Comparison of ENCODE assay signal across 11 cellular contexts in genomic region chr12:57152408-57153038, GRCh38. TPM values are rescaled to one million over a fixed set of nuclear protein-coding genes. Genes with fewer than 3 reads are reported as not detected.
DNase-seq lines count a peak whose midpoint lies in the region; ATAC-seq and TF ChIP-seq lines count a peak whose summit lies in the region.
"Had no signal": no experiment of that assay in that cellular context is flagged by ENCODE, and none has a peak within 500 bp of the region (broad histone marks: within the 10 kb centered on the region; RNA-seq: fewer than 3 reads in every experiment).

No MANE protein-coding gene starts in this region.

- H3K27me3 ChIP-seq in ACC112 (ENCODE audit: insufficient read depth, low read length) (no peaks in the 10 kb centered on the region), SK-N-SH (ENCODE audit: insufficient read depth) (no peaks in the 10 kb centered on the region), osteoblast (ENCODE audit: insufficient read depth, low read length) (no peaks in the 10 kb centered on the region)

- H3K4me2 ChIP-seq in SK-N-SH (peak overlapping the region; percentile 64), osteoblast (ENCODE audit: insufficient read depth, low read length) (peak overlapping the region; percentile 53)

- peaks cover 63% of the 10 kb centered on the region for H3K4me1 ChIP-seq in ACC112 (ENCODE audit: control insufficient read depth, insufficient read depth, low read length, unreplicated experiment)
- H3K4me1 ChIP-seq in SK-N-SH (ENCODE audit: control insufficient read depth in 1 of 2, insufficient read depth in 2 of 2, low read depth in 1 of 2, low read length in 1 of 2), result peaks cover 27 to 59% of the 10 kb centered on the region in 2 experiments
- peaks cover 57% of the 10 kb centered on the region for H3K4me1 ChIP-seq in osteoblast (ENCODE audit: insufficient read depth, low read length)

- ATAC-seq in HG03432 (IDR thresholded peaks at IDR 0.05; ENCODE audit: unreplicated experiment), result no peak
- ATAC-seq in HG02970 (IDR thresholded peaks at IDR 0.05; ENCODE audit: low FRiP score, unreplicated experiment), result no peak
- no peak for ATAC-seq in GM21447 (IDR thresholded peaks at IDR 0.05; ENCODE audit: unreplicated experiment)

- peak overlapping the region; percentile 93 for H3K27ac ChIP-seq in ACC112 (ENCODE audit: low read depth, low read length)
- peak overlapping the region; percentile 84 to 97 for H3K27ac ChIP-seq in SK-N-SH (ENCODE audit: low read depth in 2 of 2, low read length in 1 of 2)
- peak overlapping the region; percentile 94 for H3K27ac ChIP-seq in osteoblast (ENCODE audit: low read depth, low read length)

- TF ChIP-seq EP300 in SK-N-SH (IDR thresholded peaks at IDR 0.05; ENCODE audit: borderline replicate concordance in 1 of 2, low read depth in 1 of 2, low read length in 1 of 2), result no peak

- H2AFZ ChIP-seq in ACC112 (ENCODE audit: low read length, unreplicated experiment) (no peak overlapping the region), SK-N-SH (ENCODE audit: low read depth) (peak overlapping the region; percentile 15; the same call in 1 of the 2 replicates), osteoblast (ENCODE audit: low read length) (no peak overlapping the region)

- H3K9me3 ChIP-seq in SK-N-SH, result no peaks in the 10 kb centered on the region
- no peaks in the 10 kb centered on the region for H3K9me3 ChIP-seq in osteoblast (ENCODE audit: low read depth, low read length)

- no peak for TF ChIP-seq RAD21 in SK-N-SH (IDR thresholded peaks at IDR 0.05; ENCODE audit: low read length)

- H3K4me3 ChIP-seq in ACC112 (ENCODE audit: low read depth, low read length) (peak overlapping the region; percentile 19; the same call in 1 of the 2 replicates), SK-N-SH (ENCODE audit: low read depth in 2 of 2, low read length in 1 of 2) (no peak overlapping the region), osteoblast (ENCODE audit: insufficient read depth, low read length) (peak overlapping the region; percentile 34)

- TF ChIP-seq CTCF in SK-N-SH (IDR thresholded peaks at IDR 0.05) (no peak), osteoblast (IDR thresholded peaks at IDR 0.05; ENCODE audit: extremely low read depth, low read depth, low read length) (no peak)

- CTCF ChIA-PET in SK-N-SH (lab: Yijun Ruan, JAX), result interaction anchor here (0.9 to 33.3 kb wide), 5 partner anchors 10 to 83 kb away, joined by 3 to 616 read pairs (median 17); partner anchors contain the start of gene LRP1

- H4K20me1 ChIP-seq in SK-N-SH (ENCODE audit: insufficient read depth) (no peaks in the 10 kb centered on the region), osteoblast (ENCODE audit: insufficient read depth, low read length) (peaks cover 56% of the 10 kb centered on the region)

- H3K9ac ChIP-seq in SK-N-SH, result peak overlapping the region; percentile 35; the same call in 1 of the 2 replicates

- H3K36me3 ChIP-seq in ACC112 (ENCODE audit: insufficient read depth, low read length) (peaks cover 44% of the 10 kb centered on the region), SK-N-SH (replicated peaks in 1 of 2; ENCODE audit: control insufficient read depth in 1 of 2, insufficient read depth in 2 of 2, low read length in 1 of 2) (peaks cover 25 to 37% of the 10 kb centered on the region in 2 experiments), osteoblast (ENCODE audit: insufficient read depth, low read length) (peaks cover 81% of the 10 kb centered on the region)

- DNase-seq in SK-N-SH (no peak), fibroblast of gingiva (ENCODE audit: low read depth) (peak; percentile 64), osteoblast (ENCODE audit: insufficient read length, low spot score, missing footprints) (peak; percentile 89), NCI-H1417 (lab: John Stamatoyannopoulos, UW) (no peak)
- DNase-seq: activated CD4-positive, CD25-positive, alpha-beta regulatory T cell treated with anti-CD3 and anti-CD28 coated beads, Interleukin-2, amount 50 U/mL, for 72 hours; activated naive CD8-positive, alpha-beta T cell treated with anti-CD3 and anti-CD28 coated beads, Interleukin-2, amount 10 ng/mL, durations not matched to agents 7 days and 5 days; OCI-M1 had no signal

- no peaks in the 10 kb centered on the region for H3K9me2 ChIP-seq in SK-N-SH

- H3F3A ChIP-seq in SK-N-SH (replicated peaks; ENCODE audit: insufficient read depth), result peaks cover 22% of the 10 kb centered on the region

- WGBS in SK-N-SH (ENCODE audit: low lambda C conversion rate), result 79% methylated on average over 6 of the region's 7 CpGs

- H3K79me2 ChIP-seq in ACC112 (ENCODE audit: control insufficient read depth, insufficient read depth, low read length, unreplicated experiment) (peaks cover 49% of the 10 kb centered on the region), SK-N-SH (ENCODE audit: insufficient read depth) (no peaks in the 10 kb centered on the region), osteoblast (ENCODE audit: insufficient read depth, low read length) (peaks cover 81% of the 10 kb centered on the region)

- POLR2A ChIA-PET in SK-N-SH (lab: Yijun Ruan, JAX), result no interaction called here

TF ChIP-seq in SK-N-SH, 30 proteins besides CTCF, POLR2A, EP300 and RAD21:
- TF ChIP-seq MXI1 (IDR thresholded peaks at IDR 0.05; ENCODE audit: low read depth, low read length) (no peak), CHD2 (IDR thresholded peaks at IDR 0.05; ENCODE audit: low read length, partially characterized antibody) (no peak), SMC3 (IDR thresholded peaks at IDR 0.05; ENCODE audit: low read depth, low read length) (no peak), RXRA (IDR thresholded peaks at IDR 0.05; ENCODE audit: borderline replicate concordance, low read depth) (no peak), EZH2phosphoT487 (IDR thresholded peaks at IDR 0.05; ENCODE audit: borderline replicate concordance, low read depth) (no peak), NRF1 (IDR thresholded peaks at IDR 0.05; ENCODE audit: low read depth, low read length) (no peak), JUND (IDR thresholded peaks at IDR 0.05) (no peak), RFX5 (IDR thresholded peaks at IDR 0.05; ENCODE audit: low read length) (no peak), FOXM1 (IDR thresholded peaks at IDR 0.05; ENCODE audit: low read depth) (no peak), IRF3 (IDR thresholded peaks at IDR 0.05; ENCODE audit: low read depth, low read length) (no peak), FOSL2 (IDR thresholded peaks at IDR 0.05; ENCODE audit: borderline replicate concordance, low read depth) (no peak), SIN3A (IDR thresholded peaks at IDR 0.05; ENCODE audit: borderline replicate concordance, low read depth, low read length) (no peak), GABPA (IDR thresholded peaks at IDR 0.05; ENCODE audit: low read depth) (no peak), MEF2A (IDR thresholded peaks at IDR 0.05; ENCODE audit: borderline replicate concordance, low read depth) (no peak)
- TF ChIP-seq, protein P1, sequence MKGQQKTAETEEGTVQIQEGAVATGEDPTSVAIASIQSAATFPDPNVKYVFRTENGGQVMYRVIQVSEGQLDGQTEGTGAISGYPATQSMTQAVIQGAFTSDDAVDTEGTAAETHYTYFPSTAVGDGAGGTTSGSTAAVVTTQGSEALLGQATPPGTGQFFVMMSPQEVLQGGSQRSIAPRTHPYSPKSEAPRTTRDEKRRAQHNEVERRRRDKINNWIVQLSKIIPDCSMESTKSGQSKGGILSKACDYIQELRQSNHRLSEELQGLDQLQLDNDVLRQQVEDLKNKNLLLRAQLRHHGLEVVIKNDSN (IDR thresholded peaks at IDR 0.05; ENCODE audit: borderline replicate concordance, low read depth), result no peak
- TF ChIP-seq, protein P2, sequence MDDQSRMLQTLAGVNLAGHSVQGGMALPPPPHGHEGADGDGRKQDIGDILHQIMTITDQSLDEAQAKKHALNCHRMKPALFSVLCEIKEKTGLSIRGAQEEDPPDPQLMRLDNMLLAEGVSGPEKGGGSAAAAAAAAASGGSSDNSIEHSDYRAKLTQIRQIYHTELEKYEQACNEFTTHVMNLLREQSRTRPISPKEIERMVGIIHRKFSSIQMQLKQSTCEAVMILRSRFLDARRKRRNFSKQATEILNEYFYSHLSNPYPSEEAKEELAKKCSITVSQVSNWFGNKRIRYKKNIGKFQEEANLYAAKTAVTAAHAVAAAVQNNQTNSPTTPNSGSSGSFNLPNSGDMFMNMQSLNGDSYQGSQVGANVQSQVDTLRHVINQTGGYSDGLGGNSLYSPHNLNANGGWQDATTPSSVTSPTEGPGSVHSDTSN (IDR thresholded peaks at IDR 0.05), result no peak
TF ChIP-seq in SK-N-SH: peak in this region for 0.

RNA-seq across cellular contexts. Expression of gene LRP1-AS, which starts 5.1 kb away (rescaled TPM):
- not detected in 2 replicates for polyA plus RNA-seq in SK-N-SH (2012; rRNA removed)
- not detected in 2 replicates for polyA plus RNA-seq in SK-N-SH (2012; cell fraction: cytosol; rRNA removed)
- not detected in 2 replicates for polyA plus RNA-seq in SK-N-SH (2012; cell fraction: nucleus; rRNA removed)
- total RNA-seq in osteoblast, result not detected in 2 replicates
- total RNA-seq: activated naive CD8-positive, alpha-beta T cell treated with anti-CD3 and anti-CD28 coated beads, Interleukin-2, amount 10 ng/mL, durations not matched to agents 7 days and 5 days had no signal

RNA-seq across cellular contexts. Expression of gene LRP1, which starts 24.2 kb away (rescaled TPM):
- polyA plus RNA-seq in SK-N-SH (2012; rRNA removed), result 18.8 and 55.0 TPM in 2 replicates
- polyA plus RNA-seq in SK-N-SH (2012; cell fraction: cytosol; rRNA removed), result 22.3 and 34.9 TPM in 2 replicates
- polyA plus RNA-seq in SK-N-SH (2012; cell fraction: nucleus; rRNA removed), result 127 and 168 TPM in 2 replicates
- 744 and 789 TPM in 2 replicates for total RNA-seq in osteoblast

RNA-seq across cellular contexts. Expression of gene STAT6, which starts 41.4 kb away (rescaled TPM):
- polyA plus RNA-seq in SK-N-SH (2012; rRNA removed), result 0.15 and 0.42 TPM in 2 replicates
- polyA plus RNA-seq in SK-N-SH (2012; cell fraction: cytosol; rRNA removed), result 0.05 and 0.19 TPM in 2 replicates
- polyA plus RNA-seq in SK-N-SH (2012; cell fraction: nucleus; rRNA removed), result 0.73 and 0.83 TPM in 2 replicates
- total RNA-seq in osteoblast, result 149 and 167 TPM in 2 replicates

Comparison
In these comparisons a context has a peak if more than half of its experiments do, and no peak if none do; other contexts are left out.
1. H3K4me3 ChIP-seq: peak in ACC112 (single experiment) and osteoblast (single experiment); none in SK-N-SH (0 of 2).
2. DNase-seq: peak in fibroblast of gingiva (single experiment) and osteoblast (single experiment); none in SK-N-SH (single experiment) and NCI-H1417 (0 of 3).
3. Peak in every context shown above with its lines, with median percentiles within 50 percentile points of each other: H3K27ac ChIP-seq.